Comparison of ENCODE assay signal across 1 cellular context in the genomic region with DNA sequence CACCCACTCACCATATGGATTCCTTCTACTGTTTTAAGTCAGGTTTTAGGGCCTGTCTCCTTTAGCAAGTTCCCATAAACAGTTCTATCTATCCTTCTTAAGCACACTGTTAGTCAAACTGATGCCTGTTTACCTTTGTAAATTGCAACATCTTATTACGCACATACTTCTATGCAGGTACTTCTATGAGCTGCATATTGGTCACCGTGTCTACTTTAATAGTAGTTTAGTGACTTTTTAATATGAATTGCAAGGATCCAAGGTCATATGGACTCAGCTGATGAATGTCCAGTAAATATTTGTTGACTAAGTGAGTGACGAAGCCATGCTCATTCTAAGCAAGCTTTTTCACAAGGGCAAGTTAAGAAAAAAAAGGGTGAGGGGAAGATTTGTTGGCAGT.
TF ChIP-seq lines count a peak whose summit lies in the region.

No MANE protein-coding gene starts in this region.

TF ChIP-seq in HepG2, 621 proteins besides CTCF, POLR2A, EP300 and RAD21 (continued from another document):
- TF ChIP-seq, protein P1, sequence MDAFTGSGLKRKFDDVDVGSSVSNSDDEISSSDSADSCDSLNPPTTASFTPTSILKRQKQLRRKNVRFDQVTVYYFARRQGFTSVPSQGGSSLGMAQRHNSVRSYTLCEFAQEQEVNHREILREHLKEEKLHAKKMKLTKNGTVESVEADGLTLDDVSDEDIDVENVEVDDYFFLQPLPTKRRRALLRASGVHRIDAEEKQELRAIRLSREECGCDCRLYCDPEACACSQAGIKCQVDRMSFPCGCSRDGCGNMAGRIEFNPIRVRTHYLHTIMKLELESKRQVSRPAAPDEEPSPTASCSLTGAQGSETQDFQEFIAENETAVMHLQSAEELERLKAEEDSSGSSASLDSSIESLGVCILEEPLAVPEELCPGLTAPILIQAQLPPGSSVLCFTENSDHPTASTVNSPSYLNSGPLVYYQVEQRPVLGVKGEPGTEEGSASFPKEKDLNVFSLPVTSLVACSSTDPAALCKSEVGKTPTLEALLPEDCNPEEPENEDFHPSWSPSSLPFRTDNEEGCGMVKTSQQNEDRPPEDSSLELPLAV (CRISPR knock-in tag; conservative IDR thresholded peaks at IDR 0.05; ENCODE audit: low read depth), result no peak
- no peak for TF ChIP-seq SCMH1 (CRISPR knock-in tag; IDR thresholded peaks at IDR 0.05; ENCODE audit: borderline replicate concordance)
- TF ChIP-seq, protein P2, sequence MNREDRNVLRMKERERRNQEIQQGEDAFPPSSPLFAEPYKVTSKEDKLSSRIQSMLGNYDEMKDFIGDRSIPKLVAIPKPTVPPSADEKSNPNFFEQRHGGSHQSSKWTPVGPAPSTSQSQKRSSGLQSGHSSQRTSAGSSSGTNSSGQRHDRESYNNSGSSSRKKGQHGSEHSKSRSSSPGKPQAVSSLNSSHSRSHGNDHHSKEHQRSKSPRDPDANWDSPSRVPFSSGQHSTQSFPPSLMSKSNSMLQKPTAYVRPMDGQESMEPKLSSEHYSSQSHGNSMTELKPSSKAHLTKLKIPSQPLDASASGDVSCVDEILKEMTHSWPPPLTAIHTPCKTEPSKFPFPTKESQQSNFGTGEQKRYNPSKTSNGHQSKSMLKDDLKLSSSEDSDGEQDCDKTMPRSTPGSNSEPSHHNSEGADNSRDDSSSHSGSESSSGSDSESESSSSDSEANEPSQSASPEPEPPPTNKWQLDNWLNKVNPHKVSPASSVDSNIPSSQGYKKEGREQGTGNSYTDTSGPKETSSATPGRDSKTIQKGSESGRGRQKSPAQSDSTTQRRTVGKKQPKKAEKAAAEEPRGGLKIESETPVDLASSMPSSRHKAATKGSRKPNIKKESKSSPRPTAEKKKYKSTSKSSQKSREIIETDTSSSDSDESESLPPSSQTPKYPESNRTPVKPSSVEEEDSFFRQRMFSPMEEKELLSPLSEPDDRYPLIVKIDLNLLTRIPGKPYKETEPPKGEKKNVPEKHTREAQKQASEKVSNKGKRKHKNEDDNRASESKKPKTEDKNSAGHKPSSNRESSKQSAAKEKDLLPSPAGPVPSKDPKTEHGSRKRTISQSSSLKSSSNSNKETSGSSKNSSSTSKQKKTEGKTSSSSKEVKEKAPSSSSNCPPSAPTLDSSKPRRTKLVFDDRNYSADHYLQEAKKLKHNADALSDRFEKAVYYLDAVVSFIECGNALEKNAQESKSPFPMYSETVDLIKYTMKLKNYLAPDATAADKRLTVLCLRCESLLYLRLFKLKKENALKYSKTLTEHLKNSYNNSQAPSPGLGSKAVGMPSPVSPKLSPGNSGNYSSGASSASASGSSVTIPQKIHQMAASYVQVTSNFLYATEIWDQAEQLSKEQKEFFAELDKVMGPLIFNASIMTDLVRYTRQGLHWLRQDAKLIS (CRISPR knock-in tag; IDR thresholded peaks at IDR 0.05), result no peak
- no peak for TF ChIP-seq MIER3 (CRISPR knock-in tag; IDR thresholded peaks at IDR 0.05; ENCODE audit: borderline replicate concordance)
- TF ChIP-seq CEBPG (CRISPR knock-in tag; IDR thresholded peaks at IDR 0.05), result peak; percentile 18; the same call in 1 of the 2 replicates
- no peak for TF ChIP-seq ZNF331 (CRISPR knock-in tag; IDR thresholded peaks at IDR 0.05)
- TF ChIP-seq NRL (CRISPR knock-in tag; IDR thresholded peaks at IDR 0.05; ENCODE audit: borderline replicate concordance), result no peak
- TF ChIP-seq FOXA3 (CRISPR knock-in tag; IDR thresholded peaks at IDR 0.05), result peak; percentile 46
- no peak for TF ChIP-seq FOXA1 (IDR thresholded peaks at IDR 0.05)
- TF ChIP-seq FOXA1 (CRISPR knock-in tag; IDR thresholded peaks at IDR 0.05), result 0 out of 2 replicates have a peak, but pooled peaks have one; percentile 13
- TF ChIP-seq GTF3A (CRISPR knock-in tag; conservative IDR thresholded peaks at IDR 0.05), result no peak
- TF ChIP-seq ZFYVE20 (CRISPR knock-in tag; IDR thresholded peaks at IDR 0.05; ENCODE audit: borderline replicate concordance, low read depth), result no peak
- no peak for TF ChIP-seq HNRNPK (IDR thresholded peaks at IDR 0.05; ENCODE audit: low read depth, low read length, poor library complexity, severe bottlenecking)
- TF ChIP-seq ZNF788 (CRISPR knock-in tag; IDR thresholded peaks at IDR 0.05; ENCODE audit: borderline replicate concordance), result no peak
